In genomic region chr3:157248590-157249425, GRCh38 we compare ENCODE assay signal across 8 cellular contexts.
DNase-seq lines count a peak whose midpoint lies in the region; ATAC-seq and TF ChIP-seq lines count a peak whose summit lies in the region.

No MANE protein-coding gene starts in this region.

- H3K4me3 ChIP-seq in NB4 (ENCODE audit: low read depth, low read length) (no peak overlapping the region), liver (ENCODE audit: low read depth in 1 of 3, low read length in 3 of 3) (no peak overlapping the region)

- peak; percentile 68 for DNase-seq in AG09319 (ENCODE audit: extremely low read depth, low read depth)
- DNase-seq in NB4 (ENCODE audit: low read depth) = peak; percentile 67
- no peak for DNase-seq in chondrocyte (ENCODE audit: low spot score)
- DNase-seq in NCI-H1092 (lab: John Stamatoyannopoulos, UW) = no peak
- no peak for DNase-seq in stimulated activated naive CD8-positive, alpha-beta T cell treated with anti-CD3 and anti-CD28 coated beads, Interleukin-15, amount 100 ng/mL, for 72 hours

- H3K27me3 ChIP-seq in liver (ENCODE audit: control insufficient read depth in 4 of 4, insufficient read depth in 4 of 4, low read length in 3 of 4) = no peaks in the 10 kb centered on the region

- H3K4me1 ChIP-seq in liver (ENCODE audit: control insufficient read depth in 4 of 4, insufficient read depth in 4 of 4, low read length in 3 of 4) = no peaks in the 10 kb centered on the region

- ATAC-seq in GM21576 (IDR thresholded peaks at IDR 0.05; ENCODE audit: unreplicated experiment) (no peak), HG03442 (IDR thresholded peaks at IDR 0.05; ENCODE audit: unreplicated experiment) (no peak)
- ATAC-seq in stimulated activated naive CD8-positive, alpha-beta T cell treated with anti-CD3 and anti-CD28 coated beads, Interleukin-15, amount 100 ng/mL, for 72 hours = no peak

- no peaks in the 10 kb centered on the region for H3K9me3 ChIP-seq in liver (ENCODE audit: control insufficient read depth in 4 of 4, low read length in 3 of 4)

- H3K4me3 Mint-ChIP-seq in chondrocyte (ENCODE audit: unreplicated experiment) = peak overlapping the region; percentile 19
- no peak overlapping the region for H3K4me3 Mint-ChIP-seq in stimulated activated naive CD8-positive, alpha-beta T cell treated with anti-CD3 and anti-CD28 coated beads, Interleukin-15, amount 100 ng/mL, for 72 hours

- no peaks in the 10 kb centered on the region for H3K36me3 ChIP-seq in liver (ENCODE audit: control insufficient read depth in 4 of 4, insufficient read depth in 3 of 4, low read depth in 1 of 4, low read length in 3 of 4)

- 76% methylated on average over 5 of the region's 5 CpGs for WGBS in liver

- H3K36me3 Mint-ChIP-seq in chondrocyte (ENCODE audit: low read depth) = no peaks in the 10 kb centered on the region

- no peaks in the 10 kb centered on the region for H3K9me3 Mint-ChIP-seq in chondrocyte (ENCODE audit: low read depth)
- H3K9me3 Mint-ChIP-seq in stimulated activated naive CD8-positive, alpha-beta T cell treated with anti-CD3 and anti-CD28 coated beads, Interleukin-15, amount 100 ng/mL, for 72 hours = no peaks in the 10 kb centered on the region

- TF ChIP-seq RAD21 in liver (IDR thresholded peaks at IDR 0.05) = no peak

- peak overlapping the region; percentile 91 for H3K27ac Mint-ChIP-seq in chondrocyte (ENCODE audit: unreplicated experiment)
- no peak overlapping the region for H3K27ac Mint-ChIP-seq in stimulated activated naive CD8-positive, alpha-beta T cell treated with anti-CD3 and anti-CD28 coated beads, Interleukin-15, amount 100 ng/mL, for 72 hours

- peaks cover 31% of the 10 kb centered on the region for H3K4me1 Mint-ChIP-seq in chondrocyte (ENCODE audit: low read depth)
- H3K4me1 Mint-ChIP-seq in stimulated activated naive CD8-positive, alpha-beta T cell treated with anti-CD3 and anti-CD28 coated beads, Interleukin-15, amount 100 ng/mL, for 72 hours = peaks cover 13% of the 10 kb centered on the region

- H3K9ac ChIP-seq in liver (ENCODE audit: low read depth in 1 of 2, low read length in 2 of 2) = no peak overlapping the region

- TF ChIP-seq POLR2A in NB4 (IDR thresholded peaks at IDR 0.05; ENCODE audit: extremely low read depth, insufficient read length) = no peak

- H3K27ac ChIP-seq in liver (ENCODE audit: low read depth in 1 of 2, low read length in 2 of 2) = no peak overlapping the region

- no peaks in the 10 kb centered on the region for H3K27me3 Mint-ChIP-seq in chondrocyte (ENCODE audit: low read depth)
- no peaks in the 10 kb centered on the region for H3K27me3 Mint-ChIP-seq in stimulated activated naive CD8-positive, alpha-beta T cell treated with anti-CD3 and anti-CD28 coated beads, Interleukin-15, amount 100 ng/mL, for 72 hours

- TF ChIP-seq CTCF in AG09319 (IDR thresholded peaks at IDR 0.05; ENCODE audit: low read depth, low read length) = no peak
- no peak for TF ChIP-seq CTCF in NB4 (IDR thresholded peaks at IDR 0.05; ENCODE audit: low read depth, low read length)
- no peak for TF ChIP-seq CTCF in chondrocyte (IDR thresholded peaks at IDR 0.05)
- no peak for TF ChIP-seq CTCF in liver (IDR thresholded peaks at IDR 0.05; ENCODE audit: low read depth, low read length, missing input control)

TF ChIP-seq in liver, 16 proteins besides CTCF, POLR2A, EP300 and RAD21:
- TF ChIP-seq, protein P1, sequence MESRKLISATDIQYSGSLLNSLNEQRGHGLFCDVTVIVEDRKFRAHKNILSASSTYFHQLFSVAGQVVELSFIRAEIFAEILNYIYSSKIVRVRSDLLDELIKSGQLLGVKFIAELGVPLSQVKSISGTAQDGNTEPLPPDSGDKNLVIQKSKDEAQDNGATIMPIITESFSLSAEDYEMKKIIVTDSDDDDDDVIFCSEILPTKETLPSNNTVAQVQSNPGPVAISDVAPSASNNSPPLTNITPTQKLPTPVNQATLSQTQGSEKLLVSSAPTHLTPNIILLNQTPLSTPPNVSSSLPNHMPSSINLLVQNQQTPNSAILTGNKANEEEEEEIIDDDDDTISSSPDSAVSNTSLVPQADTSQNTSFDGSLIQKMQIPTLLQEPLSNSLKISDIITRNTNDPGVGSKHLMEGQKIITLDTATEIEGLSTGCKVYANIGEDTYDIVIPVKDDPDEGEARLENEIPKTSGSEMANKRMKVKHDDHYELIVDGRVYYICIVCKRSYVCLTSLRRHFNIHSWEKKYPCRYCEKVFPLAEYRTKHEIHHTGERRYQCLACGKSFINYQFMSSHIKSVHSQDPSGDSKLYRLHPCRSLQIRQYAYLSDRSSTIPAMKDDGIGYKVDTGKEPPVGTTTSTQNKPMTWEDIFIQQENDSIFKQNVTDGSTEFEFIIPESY (IDR thresholded peaks at IDR 0.05) = no peak
- peak; percentile 59 to 67 for TF ChIP-seq JUND (IDR thresholded peaks at IDR 0.05)

Comparison
In these comparisons a context has a peak if more than half of its experiments do, and no peak if none do; other contexts are left out.
1. DNase-seq: peak in AG09319 (single experiment) and NB4 (single experiment); none in chondrocyte (single experiment), NCI-H1092 (single experiment) and stimulated activated naive CD8-positive, alpha-beta T cell treated with anti-CD3 and anti-CD28 coated beads, Interleukin-15, amount 100 ng/mL, for 72 hours (0 of 2).